28 cellular contexts compared by ENCODE assay signal in the genomic region with DNA sequence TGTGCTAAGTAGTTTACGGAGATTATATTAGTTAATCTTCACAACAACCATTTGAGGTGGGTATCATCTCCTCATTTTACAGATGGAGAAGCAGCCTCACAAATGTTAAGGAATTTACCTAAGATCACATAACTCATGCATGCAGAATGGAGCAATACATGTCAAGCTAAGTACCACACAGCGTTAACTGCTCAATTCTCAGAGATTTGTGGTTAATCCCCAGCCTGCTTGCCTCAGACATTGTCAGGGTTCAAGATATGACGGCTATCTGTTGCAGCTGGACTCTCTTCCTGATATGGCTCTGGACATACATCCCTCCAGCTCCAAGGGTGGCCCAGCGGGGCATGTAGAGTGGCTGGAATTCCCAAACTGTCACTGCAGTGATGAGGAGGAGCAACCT. TPM values are rescaled to one million over a fixed set of nuclear protein-coding genes. Genes with fewer than 3 reads are reported as not detected.
DNase-seq lines count a peak whose midpoint lies in the region; ATAC-seq, FAIRE-seq and TF ChIP-seq lines count a peak whose summit lies in the region.
"Had no signal": no experiment of that assay in that cellular context is flagged by ENCODE, and none has a peak within 500 bp of the region (broad histone marks: within the 10 kb centered on the region; RNA-seq: fewer than 3 reads in every experiment).

No MANE protein-coding gene starts in this region.

- FAIRE-seq in K562 (lab: Jason Lieb, UNC) (no peak), small intestine (lab: Jason Lieb, UNC) (no peak)
- FAIRE-seq: A204.1, GM12878, GM12892, GM18507 had no signal

- no peak overlapping the region for H3K4me3 Mint-ChIP-seq in neural progenitor cell
- H3K4me3 Mint-ChIP-seq: CD14-positive monocyte had no signal

- WGBS in K562 (ENCODE audit: insufficient coverage, low coverage, missing lambda C conversion rate), result 41% methylated on average over 4 of the region's 4 CpGs
- 90 to 97% (median 96%) methylated on average over 4 of the region's 4 CpGs for WGBS in small intestine, 3 donors

- peaks cover 3% of the 10 kb centered on the region; the same call in 2 of the 3 replicates for H3K79me2 ChIP-seq in K562 (ENCODE audit: control insufficient read depth, insufficient read depth, low read length)
- no peaks in the 10 kb centered on the region for H3K79me2 ChIP-seq in neural progenitor cell (ENCODE audit: low read depth)

- POLR2A ChIA-PET in K562 (lab: Yijun Ruan, JAX), result no interaction called here

- peaks cover 13% of the 10 kb centered on the region for H3K4me1 Mint-ChIP-seq in neural progenitor cell
- H3K4me1 Mint-ChIP-seq: CD14-positive monocyte; CD8-positive, alpha-beta memory T cell had no signal

- H3K27me3 ChIP-seq in K562 (ENCODE audit: control insufficient read depth in 2 of 2, insufficient read depth in 2 of 2, low read length in 2 of 2) (no peaks in the 10 kb centered on the region), neural progenitor cell (no peaks in the 10 kb centered on the region), small intestine (ENCODE audit: control insufficient read depth in 2 of 2, insufficient read depth in 2 of 2, low read length in 2 of 2) (no peaks in the 10 kb centered on the region)
- H3K27me3 ChIP-seq: BE2C, BLaER1 had no signal

- peaks cover 10% of the 10 kb centered on the region for H3F3A ChIP-seq in neural progenitor cell (ENCODE audit: low read depth)

- peaks cover 5% of the 10 kb centered on the region for H3K27me3 Mint-ChIP-seq in neural progenitor cell (ENCODE audit: insufficient read depth, low read depth)
- H3K27me3 Mint-ChIP-seq: CD4-positive, alpha-beta memory T cell; CD4-positive, CD25-positive, alpha-beta regulatory T cell; CD8-positive, alpha-beta memory T cell had no signal

- H3K4me2 ChIP-seq in K562 (ENCODE audit: insufficient read depth, low read length), result no peak overlapping the region
- H3K4me2 ChIP-seq in neural progenitor cell, result no peak overlapping the region
- H3K4me2 ChIP-seq: BLaER1 had no signal

- TF ChIP-seq EP300 in K562 (IDR thresholded peaks at IDR 0.05; ENCODE audit: low read length), result no peak

- TF ChIP-seq POLR2A in K562 (conservative IDR thresholded peaks at IDR 0.05), result no peak

- no peak overlapping the region for H3K4me3 ChIP-seq in K562
- no peak overlapping the region for H3K4me3 ChIP-seq in neural progenitor cell
- no peak overlapping the region for H3K4me3 ChIP-seq in small intestine (ENCODE audit: low read depth in 1 of 2, low read length in 2 of 2)
- H3K4me3 ChIP-seq: BLaER1, GM12878 had no signal

- ATAC-seq in K562, result no peak
- ATAC-seq: GM12878 had no signal

- TF ChIP-seq RAD21 in K562 (CRISPR knock-in tag; conservative IDR thresholded peaks at IDR 0.05 in 1 of 2, IDR thresholded peaks at IDR 0.05 in 1 of 2), result no peak

- CTCF ChIA-PET in K562 (lab: Yijun Ruan, JAX; ENCODE audit: low intra/inter-chr PET ratio), result no interaction called here

- intact Hi-C loops in K562 (cut with micrococcal nuclease), result no loop called here

- H3K36me3 ChIP-seq in K562 (ENCODE audit: control insufficient read depth, insufficient read depth, low read length) (no peaks in the 10 kb centered on the region), neural progenitor cell (no peaks in the 10 kb centered on the region), small intestine (ENCODE audit: control insufficient read depth in 2 of 2, insufficient read depth in 2 of 2, low read length in 2 of 2) (no peaks in the 10 kb centered on the region)
- H3K36me3 ChIP-seq: BE2C, BLaER1 had no signal

- no peaks in the 10 kb centered on the region for H3K36me3 Mint-ChIP-seq in neural progenitor cell
- H3K36me3 Mint-ChIP-seq: CD14-positive monocyte; CD4-positive, alpha-beta memory T cell; CD8-positive, alpha-beta memory T cell had no signal

- no peak overlapping the region for H3K9ac ChIP-seq in K562 (ENCODE audit: insufficient read depth in 1 of 2, low read depth in 2 of 2, low read length in 2 of 2)
- no peak overlapping the region for H3K9ac ChIP-seq in neural progenitor cell
- H3K9ac ChIP-seq: BLaER1 had no signal

- H3K9me3 ChIP-seq in K562 (replicated peaks; ENCODE audit: control insufficient read depth, insufficient read depth, low read depth, low read length), result no peaks in the 10 kb centered on the region
- no peaks in the 10 kb centered on the region for H3K9me3 ChIP-seq in neural progenitor cell (ENCODE audit: low read depth)
- no peaks in the 10 kb centered on the region for H3K9me3 ChIP-seq in small intestine (ENCODE audit: control insufficient read depth, low read depth)
- H3K9me3 ChIP-seq: BE2C, BLaER1 had no signal

- in situ Hi-C loops in K562 (cut with MboI), result no loop called here

- H2AFZ ChIP-seq in K562 (ENCODE audit: low read depth, low read length), result no peak overlapping the region
- H2AFZ ChIP-seq in neural progenitor cell (replicated peaks), result no peak overlapping the region

- no peak for TF ChIP-seq CTCF in K562 (IDR thresholded peaks at IDR 0.05 in 2 of 3, conservative IDR thresholded peaks at IDR 0.05 in 1 of 3; ENCODE audit: insufficient read depth in 2 of 3, low read depth in 1 of 3, low read length in 3 of 3)
- TF ChIP-seq CTCF in neural progenitor cell (IDR thresholded peaks at IDR 0.05), result no peak

- DNase-seq in OCI-M1 (lab: John Stamatoyannopoulos, UW) (peak; percentile 3), K562 (ENCODE audit: extremely low read depth in 1 of 4, low spot score in 3 of 4) (no peak), neural progenitor cell (ENCODE audit: low spot score) (no peak), small intestine (no peak), kidney tubule cell (ENCODE audit: low spot score) (no peak)
- DNase-seq in stimulated activated CD4-positive, alpha-beta T cell treated with anti-CD3 and anti-CD28 coated beads, Interleukin-12 subunit alpha, Interleukin-12 subunit beta, amount 100 ng/mL, for 4 hours, result no peak
- no peak for DNase-seq in activated CD4-positive, alpha-beta T cell treated with anti-CD3 and anti-CD28 coated beads for 1 hour
- DNase-seq: 8988T; ACHN; BE2C; C1 segment of cervical spinal cord; CD4-positive, alpha-beta memory T cell; CD4-positive, CD25-positive, alpha-beta regulatory T cell; CD8-positive, alpha-beta memory T cell; COR-L47; DMS 273 treated with DMSO at 0.1 percent for 48 hours; DMS153; DMS53; DMS79; DND-41; EL; GDM1 had no signal

- no TSS peak for BruUV-seq in K562 (replicated peaks; lab: Mats Ljungman, UMichigan)

- H3K27ac ChIP-seq in K562 (ENCODE audit: extremely low read depth, low read depth, low read length) (no peak overlapping the region), neural progenitor cell (no peak overlapping the region), small intestine (ENCODE audit: low read depth in 1 of 2, low read length in 1 of 2) (no peak overlapping the region)
- H3K27ac ChIP-seq: BLaER1 had no signal

- H3K4me1 ChIP-seq in K562 (replicated peaks in 1 of 2; ENCODE audit: control insufficient read depth in 2 of 2, insufficient read depth in 2 of 2, low read length in 2 of 2), result peaks cover 0 to 4% of the 10 kb centered on the region in 2 experiments; a peak in 3 of 5 replicates
- H3K4me1 ChIP-seq in neural progenitor cell, result peaks cover 8% of the 10 kb centered on the region
- no peaks in the 10 kb centered on the region for H3K4me1 ChIP-seq in small intestine (ENCODE audit: control insufficient read depth in 2 of 2, insufficient read depth in 1 of 2, low read depth in 1 of 2, low read length in 1 of 2)
- H3K4me1 ChIP-seq: BE2C, BLaER1 had no signal

- no peaks in the 10 kb centered on the region for H3K9me3 Mint-ChIP-seq in neural progenitor cell
- H3K9me3 Mint-ChIP-seq: CD4-positive, CD25-positive, alpha-beta regulatory T cell; CD8-positive, alpha-beta memory T cell had no signal

- no peaks in the 10 kb centered on the region for H4K20me1 ChIP-seq in K562 (replicated peaks; ENCODE audit: control insufficient read depth, insufficient read depth, low read length)
- H4K20me1 ChIP-seq in neural progenitor cell (ENCODE audit: low read depth), result no peaks in the 10 kb centered on the region
- H4K20me1 ChIP-seq: BLaER1 had no signal

- H3K27ac Mint-ChIP-seq in neural progenitor cell, result peak overlapping the region; percentile 57
- H3K27ac Mint-ChIP-seq: CD14-positive monocyte; CD4-positive, alpha-beta memory T cell; CD4-positive, CD25-positive, alpha-beta regulatory T cell; CD8-positive, alpha-beta memory T cell had no signal

- H3K9me1 ChIP-seq in K562 (ENCODE audit: control insufficient read depth, insufficient read depth, low read length), result no peaks in the 10 kb centered on the region

RNA-seq across cellular contexts. Expression of a gene that starts 7.3 kb away (rescaled TPM):
- total RNA-seq in K562 (2011; cell fraction: chromatin; rRNA removed; ENCODE audit: low replicate concordance), result 84.4 and 88.6 TPM in 2 replicates
- 41.8 and 47.2 TPM in 2 replicates for total RNA-seq in K562 (2011; cell fraction: nucleolus; rRNA removed)
- 67.8 and 84.8 TPM in 2 replicates for total RNA-seq in K562 (2011; cell fraction: nucleoplasm; rRNA removed)
- total RNA-seq in K562 (2014; rRNA removed) (19.5 and 29.8 TPM in 2 replicates), K562 (2014; rRNA removed; fragmentation: Illumina TruSeq; extraction: Trizol) (20.1 and 23.1 TPM in 2 replicates), K562 (2015; rRNA removed; fragmentation: Illumina TruSeq; extraction: Trizol) (20.8 and 21.8 TPM in 2 replicates), K562 (2021) (20.5 and 21.1 TPM in 2 replicates), neural progenitor cell (ENCODE audit: low replicate concordance) (28.2 and 32.2 TPM in 2 replicates)
- polyA plus RNA-seq in K562 (2011; rRNA removed) (21.7 and 24.6 TPM in 2 replicates), K562 (2014; fragmentation: Illumina TruSeq; extraction: Trizol) (24.8 and 25.1 TPM in 2 replicates), K562 (2014; fragmentation: Nextera tagmentation; extraction: Ambion mirVana) (1 to 10 TPM; 5.0 to 6.5 TPM), K562 (2014; rRNA removed) (16.8 and 20.2 TPM in 2 replicates), small intestine (1 to 10 TPM; 4.2 to 6.5 (median 4.3) TPM)
- 21.5 and 22.3 TPM in 2 replicates for polyA plus RNA-seq in K562 (2011; cell fraction: cytosol; rRNA removed)
- polyA plus RNA-seq in K562 (2011; cell fraction: nucleus; rRNA removed), result 27.9 and 29.2 TPM in 2 replicates
- polyA plus RNA-seq in K562 (2012), result 16.4 and 19.9 TPM in 2 replicates
- 24.4 and 25.1 TPM in 2 replicates for polyA minus RNA-seq in K562 (2011; rRNA and poly(A)+ RNA removed)
- 11.6 and 18.0 TPM in 2 replicates for polyA minus RNA-seq in K562 (2011; cell fraction: cytosol; rRNA and poly(A)+ RNA removed)
- polyA minus RNA-seq in K562 (2011; cell fraction: nucleus; rRNA and poly(A)+ RNA removed), result 14.3 and 22.0 TPM in 2 replicates

RNA-seq across cellular contexts. Expression of a gene that starts 8.6 kb away (rescaled TPM):
- 63.6 and 136 TPM in 2 replicates for total RNA-seq in K562 (2011; cell fraction: chromatin; rRNA removed; ENCODE audit: low replicate concordance)
- 26.2 and 34.3 TPM in 2 replicates for total RNA-seq in K562 (2011; cell fraction: nucleolus; rRNA removed)
- total RNA-seq in K562 (2011; cell fraction: nucleoplasm; rRNA removed), result 68.0 and 110 TPM in 2 replicates
- total RNA-seq in K562 (2014; rRNA removed) (28.5 and 33.3 TPM in 2 replicates), K562 (2014; rRNA removed; fragmentation: Illumina TruSeq; extraction: Trizol) (51.7 and 52.3 TPM in 2 replicates), K562 (2015; rRNA removed; fragmentation: Illumina TruSeq; extraction: Trizol) (41.6 and 49.2 TPM in 2 replicates), K562 (2021) (44.8 and 46.3 TPM in 2 replicates), neural progenitor cell (ENCODE audit: low replicate concordance) (57.5 and 67.7 TPM in 2 replicates)
- polyA plus RNA-seq in K562 (2011; rRNA removed) (31.1 and 33.5 TPM in 2 replicates), K562 (2014; fragmentation: Illumina TruSeq; extraction: Trizol) (37.6 and 43.7 TPM in 2 replicates), K562 (2014; fragmentation: Nextera tagmentation; extraction: Ambion mirVana) (10 to 100 TPM; 14.9 to 23.6 TPM), K562 (2014; rRNA removed) (34.0 and 36.8 TPM in 2 replicates), small intestine (10 to 100 TPM; 17.8 to 23.0 (median 20.5) TPM)
- polyA plus RNA-seq in K562 (2011; cell fraction: cytosol; rRNA removed), result 7.2 and 16.6 TPM in 2 replicates
- polyA plus RNA-seq in K562 (2011; cell fraction: nucleus; rRNA removed), result 35.3 and 51.1 TPM in 2 replicates
- 21.9 and 25.1 TPM in 2 replicates for polyA plus RNA-seq in K562 (2012)
- 47.1 and 79.1 TPM in 2 replicates for polyA minus RNA-seq in K562 (2011; rRNA and poly(A)+ RNA removed)
- polyA minus RNA-seq in K562 (2011; cell fraction: cytosol; rRNA and poly(A)+ RNA removed), result 20.4 and 21.0 TPM in 2 replicates
- polyA minus RNA-seq in K562 (2011; cell fraction: nucleus; rRNA and poly(A)+ RNA removed), result 22.8 and 45.4 TPM in 2 replicates
